Comparison of ENCODE assay signal across 24 cellular contexts in genomic region chrY:2857068-2857467, GRCh38. TPM values are rescaled to one million over a fixed set of nuclear protein-coding genes. Genes with fewer than 3 reads are reported as not detected.
DNase-seq lines count a peak whose midpoint lies in the region; ATAC-seq, FAIRE-seq and TF ChIP-seq lines count a peak whose summit lies in the region.
"Had no signal": no experiment of that assay in that cellular context is flagged by ENCODE, and none has a peak within 500 bp of the region (broad histone marks: within the 10 kb centered on the region; RNA-seq: fewer than 3 reads in every experiment).

No MANE protein-coding gene starts in this region.

- CTCF ChIA-PET in activated CD4-positive, alpha-beta T cell treated with anti-CD3 and anti-CD28 coated beads, Interleukin-2, amount 10 ng/mL, durations not matched to agents 7 days and 5 days (lab: Charles Lee), result no interaction called here

- peak overlapping the region; percentile 47 for H3K4me3 Mint-ChIP-seq in activated CD4-positive, alpha-beta T cell treated with anti-CD3 and anti-CD28 coated beads, Interleukin-2, amount 10 ng/mL, durations not matched to agents 7 days and 5 days
- peak overlapping the region; percentile 54 for H3K4me3 Mint-ChIP-seq in activated naive CD8-positive, alpha-beta T cell
- no peak overlapping the region for H3K4me3 Mint-ChIP-seq in stimulated activated effector memory CD8-positive, alpha-beta T cell treated with anti-CD3 and anti-CD28 coated beads, Interleukin-12 subunit alpha, Interleukin-12 subunit beta, amount 100 ng/mL, for 72 hours
- H3K4me3 Mint-ChIP-seq: activated T-cell treated with anti-CD3 and anti-CD28 coated beads, Interleukin-2, amount 50 U/mL, for 4 hours had no signal

- POLR2A ChIA-PET in activated CD4-positive, alpha-beta T cell treated with anti-CD3 and anti-CD28 coated beads, Interleukin-2, amount 10 ng/mL, durations not matched to agents 7 days and 5 days (lab: Charles Lee), result no interaction called here

- no peaks in the 10 kb centered on the region for H3K27me3 Mint-ChIP-seq in activated CD4-positive, alpha-beta T cell treated with anti-CD3 and anti-CD28 coated beads, Interleukin-2, amount 10 ng/mL, durations not matched to agents 7 days and 5 days
- no peaks in the 10 kb centered on the region for H3K27me3 Mint-ChIP-seq in activated naive CD8-positive, alpha-beta T cell

- peaks cover 82% of the 10 kb centered on the region for H3K36me3 Mint-ChIP-seq in activated CD4-positive, alpha-beta T cell treated with anti-CD3 and anti-CD28 coated beads, Interleukin-2, amount 10 ng/mL, durations not matched to agents 7 days and 5 days (ENCODE audit: low read depth)
- peaks cover 13% of the 10 kb centered on the region for H3K36me3 Mint-ChIP-seq in activated naive CD8-positive, alpha-beta T cell
- peaks cover 100% of the 10 kb centered on the region for H3K36me3 Mint-ChIP-seq in stimulated activated effector memory CD8-positive, alpha-beta T cell treated with anti-CD3 and anti-CD28 coated beads, Interleukin-12 subunit alpha, Interleukin-12 subunit beta, amount 100 ng/mL, for 72 hours

- no peak for TF ChIP-seq CTCF in D721Med (IDR thresholded peaks at IDR 0.05; ENCODE audit: insufficient read depth, missing control alignments)

- H3K4me1 Mint-ChIP-seq in activated CD4-positive, alpha-beta T cell treated with anti-CD3 and anti-CD28 coated beads, Interleukin-2, amount 10 ng/mL, durations not matched to agents 7 days and 5 days, result peaks cover 83% of the 10 kb centered on the region
- H3K4me1 Mint-ChIP-seq in activated naive CD8-positive, alpha-beta T cell (ENCODE audit: low read depth), result peaks cover 79% of the 10 kb centered on the region
- peaks cover 51% of the 10 kb centered on the region for H3K4me1 Mint-ChIP-seq in stimulated activated effector memory CD8-positive, alpha-beta T cell treated with anti-CD3 and anti-CD28 coated beads, Interleukin-12 subunit alpha, Interleukin-12 subunit beta, amount 100 ng/mL, for 72 hours

- no peak for FAIRE-seq in D721Med (lab: Jason Lieb, UNC)
- FAIRE-seq: A549, K562 had no signal

- H3K9me3 Mint-ChIP-seq in activated CD4-positive, alpha-beta T cell treated with anti-CD3 and anti-CD28 coated beads, Interleukin-2, amount 10 ng/mL, durations not matched to agents 7 days and 5 days, result peaks cover 2% of the 10 kb centered on the region
- no peaks in the 10 kb centered on the region for H3K9me3 Mint-ChIP-seq in activated naive CD8-positive, alpha-beta T cell (ENCODE audit: low read depth)
- no peaks in the 10 kb centered on the region for H3K9me3 Mint-ChIP-seq in stimulated activated effector memory CD8-positive, alpha-beta T cell treated with anti-CD3 and anti-CD28 coated beads, Interleukin-12 subunit alpha, Interleukin-12 subunit beta, amount 100 ng/mL, for 72 hours
- H3K9me3 Mint-ChIP-seq: activated T-cell treated with anti-CD3 and anti-CD28 coated beads, Interleukin-2, amount 50 U/mL, for 4 hours had no signal

- DNase-seq in activated CD4-positive, alpha-beta T cell treated with anti-CD3 and anti-CD28 coated beads, Interleukin-2, amount 10 ng/mL, durations not matched to agents 7 days and 5 days, result peak; percentile 7
- no peak for DNase-seq in activated CD4-positive, alpha-beta T cell treated with anti-CD3 and anti-CD28 coated beads for 1 hour
- DNase-seq in MV-4-11 (lab: John Stamatoyannopoulos, UW) (peak; percentile 45), D721Med (ENCODE audit: insufficient read length, low spot score) (no peak), occipital lobe (lab: John Stamatoyannopoulos, UW) (no peak)
- DNase-seq in stimulated activated effector memory CD8-positive, alpha-beta T cell treated with anti-CD3 and anti-CD28 coated beads, Interleukin-12 subunit alpha, Interleukin-12 subunit beta, amount 100 ng/mL, for 72 hours (ENCODE audit: low spot score in 2 of 2), result no peak
- DNase-seq: activated T-cell treated with anti-CD3 and anti-CD28 coated beads, Interleukin-2, amount 50 U/mL, for 4 hours; adrenal gland; DMS153; islet precursor cell; left ventricle myocardium superior; NCI-H2029; NCI-H524 treated with DMSO at 0.1 percent for 48 hours; NK-92 treated with Interleukin-12 subunit alpha and Interleukin-12 subunit beta, amount 100 ng/mL, for 24 hours; PC-3; psoas muscle; sigmoid colon; stimulated activated naive CD4-positive, alpha-beta T cell treated with Interleukin-2 at 50 U/mL for 16 hours; T1000 had no signal

- peak; percentile 93 for ATAC-seq in stimulated activated effector memory CD8-positive, alpha-beta T cell treated with anti-CD3 and anti-CD28 coated beads, Interleukin-12 subunit alpha, Interleukin-12 subunit beta, amount 100 ng/mL, for 72 hours
- no peak for ATAC-seq in HG03354 (IDR thresholded peaks at IDR 0.05; ENCODE audit: poor library complexity, severe bottlenecking, unreplicated experiment)
- ATAC-seq: K562, left ventricle myocardium superior, PC-3, psoas muscle had no signal

- peak overlapping the region; percentile 83 for H3K27ac Mint-ChIP-seq in activated CD4-positive, alpha-beta T cell treated with anti-CD3 and anti-CD28 coated beads, Interleukin-2, amount 10 ng/mL, durations not matched to agents 7 days and 5 days
- peak overlapping the region; percentile 41 for H3K27ac Mint-ChIP-seq in activated naive CD8-positive, alpha-beta T cell
- no peak overlapping the region for H3K27ac Mint-ChIP-seq in stimulated activated effector memory CD8-positive, alpha-beta T cell treated with anti-CD3 and anti-CD28 coated beads, Interleukin-12 subunit alpha, Interleukin-12 subunit beta, amount 100 ng/mL, for 72 hours

RNA-seq across cellular contexts. Expression of gene RPS4Y1, which starts 15.7 kb away (rescaled TPM):
- total RNA-seq in activated CD4-positive, alpha-beta T cell treated with anti-CD3 and anti-CD28 coated beads, Interleukin-2, amount 10 ng/mL, durations not matched to agents 7 days and 5 days, result 100 to 1,000 TPM; 267 to 297 TPM
- not detected for total RNA-seq in occipital lobe
- total RNA-seq: MCF 10A, PC-3, psoas muscle had no signal

Comparison
In these comparisons a context has a peak if more than half of its experiments do, and no peak if none do; other contexts are left out.
1. DNase-seq: peak in activated CD4-positive, alpha-beta T cell treated with anti-CD3 and anti-CD28 coated beads, Interleukin-2, amount 10 ng/mL, durations not matched to agents 7 days and 5 days (single experiment) and MV-4-11 (single experiment); none in activated CD4-positive, alpha-beta T cell treated with anti-CD3 and anti-CD28 coated beads for 1 hour (single experiment), stimulated activated effector memory CD8-positive, alpha-beta T cell treated with anti-CD3 and anti-CD28 coated beads, Interleukin-12 subunit alpha, Interleukin-12 subunit beta, amount 100 ng/mL, for 72 hours (0 of 2), D721Med (single experiment) and occipital lobe (single experiment).